Comparison of ENCODE assay signal across 8 cellular contexts in genomic region chr6:53484409-53485280, GRCh38.
A peak's percentile ranks its signal among the peaks of the same experiment; 100 is the strongest.
DNase-seq lines count a peak whose midpoint lies in the region; ATAC-seq, FAIRE-seq and TF ChIP-seq lines count a peak whose summit lies in the region.

No MANE protein-coding gene starts in this region.

- no peak overlapping the region for H3K14ac ChIP-seq in H1 (ENCODE audit: insufficient read length)

- H3K4me3 ChIP-seq in HFF-Myc (replicated peaks; ENCODE audit: low read depth, low read length): no peak overlapping the region
- H3K4me3 ChIP-seq in H1 (ENCODE audit: extremely low read depth in 1 of 4, insufficient read depth in 2 of 4, low read depth in 3 of 4, low read length in 4 of 4): no peak overlapping the region

- no peak overlapping the region for H3K4ac ChIP-seq in H1 (replicated peaks; ENCODE audit: insufficient read length, low read depth, low read length)

- H3K36me3 ChIP-seq in H1 (ENCODE audit: control insufficient read depth in 2 of 4, insufficient read depth in 4 of 4, low read length in 3 of 4): no peaks in the 10 kb centered on the region

- no peaks in the 10 kb centered on the region for H3K23me2 ChIP-seq in H1 (ENCODE audit: low read depth, low read length)

- H4K5ac ChIP-seq in H1 (ENCODE audit: insufficient read length, low read depth, low read length): no peak overlapping the region

- CTCF ChIA-PET in H1 (lab: Charles Lee; ENCODE audit: partially characterized antibody): interaction anchor here (0.6 to 4.6 kb wide), 56 partner anchors 8 to 398 kb away, joined by 3 to 54 read pairs (median 4); no protein-coding TSS in a partner anchor

- no peak overlapping the region for H2BK120ac ChIP-seq in H1 (replicated peaks; ENCODE audit: low read depth, low read length)

- H3K56ac ChIP-seq in H1 (replicated peaks; ENCODE audit: insufficient read length, low read depth, low read length): no peak overlapping the region

- H3K4me1 Mint-ChIP-seq in stimulated activated effector memory CD8-positive, alpha-beta T cell treated with anti-CD3 and anti-CD28 coated beads, Interleukin-12 subunit alpha, Interleukin-12 subunit beta, amount 100 ng/mL, for 72 hours: peaks cover 13% of the 10 kb centered on the region

- no peaks in the 10 kb centered on the region for H3K36me3 Mint-ChIP-seq in stimulated activated effector memory CD8-positive, alpha-beta T cell treated with anti-CD3 and anti-CD28 coated beads, Interleukin-12 subunit alpha, Interleukin-12 subunit beta, amount 100 ng/mL, for 72 hours

- TF ChIP-seq CTCF in HFF-Myc (IDR thresholded peaks at IDR 0.05; ENCODE audit: low read depth, low read length, missing control alignments) (peak; percentile 85), H1 (IDR thresholded peaks at IDR 0.05; ENCODE audit: control extremely low read depth in 1 of 3, insufficient read depth in 1 of 3, low read depth in 1 of 3, low read length in 3 of 3) (peak; percentile 7 to 85 (median 75))

- no peak for TF ChIP-seq POLR2A in H1 (IDR thresholded peaks at IDR 0.05; ENCODE audit: control extremely low read depth in 1 of 2, low read depth in 2 of 2, low read length in 2 of 2)

- no peaks in the 10 kb centered on the region for H3K9me3 Mint-ChIP-seq in stimulated activated effector memory CD8-positive, alpha-beta T cell treated with anti-CD3 and anti-CD28 coated beads, Interleukin-12 subunit alpha, Interleukin-12 subunit beta, amount 100 ng/mL, for 72 hours

- H3K4me2 ChIP-seq in H1 (ENCODE audit: insufficient read depth in 1 of 2, low read depth in 2 of 2, low read length in 2 of 2): no peak overlapping the region

- no peaks in the 10 kb centered on the region for H3K4me1 ChIP-seq in H1 (replicated peaks in 1 of 4; ENCODE audit: control insufficient read depth in 3 of 4, insufficient read depth in 4 of 4, low read length in 3 of 4)

- no peak overlapping the region for H2AK5ac ChIP-seq in H1 (ENCODE audit: low read depth, low read length)

- POLR2A ChIA-PET in H1 (lab: Charles Lee; ENCODE audit: partially characterized antibody): no interaction called here

- no peak overlapping the region for H2BK20ac ChIP-seq in H1 (ENCODE audit: low read length)

- H2BK12ac ChIP-seq in H1 (ENCODE audit: low read depth, low read length): no peak overlapping the region

- H2BK15ac ChIP-seq in H1 (ENCODE audit: low read length): no peak overlapping the region

- H2BK5ac ChIP-seq in H1 (ENCODE audit: low read depth, low read length): no peak overlapping the region

- H4K91ac ChIP-seq in H1 (replicated peaks; ENCODE audit: insufficient read length, low read length): no peak overlapping the region

- no peak overlapping the region for H4K8ac ChIP-seq in H1 (ENCODE audit: extremely low read depth, insufficient read depth, low read length)

- TF ChIP-seq EP300 in H1 (IDR thresholded peaks at IDR 0.05; ENCODE audit: borderline replicate concordance in 1 of 2, low read depth in 2 of 2, low read length in 2 of 2): no peak

- H3K9ac ChIP-seq in H1 (replicated peaks in 1 of 4; ENCODE audit: extremely low read depth in 1 of 4, low read depth in 3 of 4, low read length in 3 of 4): no peak overlapping the region

- H2AFZ ChIP-seq in H1 (ENCODE audit: low read length): 0 out of 2 replicates have a peak overlapping the region, but pooled peaks have one; percentile 4

- no peaks in the 10 kb centered on the region for H4K20me1 ChIP-seq in H1 (replicated peaks in 1 of 2; ENCODE audit: control insufficient read depth in 1 of 2, insufficient read depth in 2 of 2, low read length in 2 of 2)

- H3K23ac ChIP-seq in H1 (ENCODE audit: insufficient read length): no peak overlapping the region

- H3K27ac ChIP-seq in H1 (ENCODE audit: low read depth, low read length): no peak overlapping the region

- H3K4me3 Mint-ChIP-seq in stimulated activated effector memory CD8-positive, alpha-beta T cell treated with anti-CD3 and anti-CD28 coated beads, Interleukin-12 subunit alpha, Interleukin-12 subunit beta, amount 100 ng/mL, for 72 hours: no peak overlapping the region

- no peak overlapping the region for H3K18ac ChIP-seq in H1 (ENCODE audit: extremely low read depth, low read length)

- ATAC-seq in stimulated activated effector memory CD8-positive, alpha-beta T cell treated with anti-CD3 and anti-CD28 coated beads, Interleukin-12 subunit alpha, Interleukin-12 subunit beta, amount 100 ng/mL, for 72 hours: peak; percentile 39
- ATAC-seq in HG03280 (IDR thresholded peaks at IDR 0.05; ENCODE audit: unreplicated experiment): no peak

- peak; percentile 93 for TF ChIP-seq RAD21 in H1 (IDR thresholded peaks at IDR 0.05 in 1 of 2, conservative IDR thresholded peaks at IDR 0.05 in 1 of 2; ENCODE audit: low read depth in 2 of 2, low read length in 2 of 2)

- FAIRE-seq in H1 (lab: Jason Lieb, UNC): peak; percentile 78

- H3K79me1 ChIP-seq in H1 (ENCODE audit: low read depth, low read length): no peaks in the 10 kb centered on the region

- H3K79me2 ChIP-seq in H1 (ENCODE audit: control insufficient read depth in 1 of 2, insufficient read depth in 2 of 2, low read length in 2 of 2): no peaks in the 10 kb centered on the region

- no peaks in the 10 kb centered on the region for H3K9me3 ChIP-seq in H1 (ENCODE audit: insufficient read depth in 2 of 2, low read depth in 1 of 2, low read length in 1 of 2)

- H3K27ac Mint-ChIP-seq in stimulated activated effector memory CD8-positive, alpha-beta T cell treated with anti-CD3 and anti-CD28 coated beads, Interleukin-12 subunit alpha, Interleukin-12 subunit beta, amount 100 ng/mL, for 72 hours: no peak overlapping the region

- H3K27me3 ChIP-seq in H1 (replicated peaks in 1 of 4; ENCODE audit: control insufficient read depth in 3 of 4, extremely low read depth in 1 of 4, insufficient read depth in 3 of 4, low read length in 3 of 4): peaks cover 0 to 1% (median 0%) of the 10 kb centered on the region in 4 experiments; a peak in 1 of 7 replicates

- peak in 11 of 14 donors; percentile 9 to 57 (median 18) for DNase-seq in C1 segment of cervical spinal cord (lab: John Stamatoyannopoulos, UW)
- peak; percentile 46 for DNase-seq in HFF-Myc (ENCODE audit: extremely low read depth, low read depth)
- peak; percentile 74 for DNase-seq in NCI-H748 (lab: John Stamatoyannopoulos, UW; ENCODE audit: unreplicated experiment)
- peak; percentile 70 to 77 for DNase-seq in activated CD4-positive, alpha-beta T cell treated with anti-CD3 and anti-CD28 coated beads, Interleukin-2, amount 50 U/mL, for 48 hours
- DNase-seq in H1 (ENCODE audit: low read depth in 1 of 2, low spot score in 2 of 2): peak in 1 of 2 experiments; percentile 73
- peak; percentile 72 for DNase-seq in myocyte (ENCODE audit: low read depth)
- peak; percentile 63 to 85 for DNase-seq in stimulated activated effector memory CD8-positive, alpha-beta T cell treated with anti-CD3 and anti-CD28 coated beads, Interleukin-12 subunit alpha, Interleukin-12 subunit beta, amount 100 ng/mL, for 72 hours (ENCODE audit: low spot score in 2 of 2)

- WGBS in H1 (ENCODE audit: extremely low coverage in 1 of 2, insufficient coverage in 1 of 2, insufficient read length in 1 of 2, insufficient replicate concordance in 2 of 2, low coverage in 1 of 2, low lambda C conversion rate in 2 of 2, missing lambda C conversion rate in 1 of 2), 2 experiments: 54% methylated on average over 10 of the region's 10 CpGs; no CpG with 5 or more reads in 1 of the 2 experiments

TF ChIP-seq in H1, 55 proteins besides CTCF, POLR2A, EP300 and RAD21 (continues in another document):
- TF ChIP-seq HDAC6 (IDR thresholded peaks at IDR 0.05; ENCODE audit: low read depth, low read length): no peak
- no peak for TF ChIP-seq CHD1 (IDR thresholded peaks at IDR 0.05; ENCODE audit: low read depth, low read length)
- no peak for TF ChIP-seq MAFK (IDR thresholded peaks at IDR 0.05; ENCODE audit: low read depth, low read length)
- no peak for TF ChIP-seq SIRT6 (IDR thresholded peaks at IDR 0.05; ENCODE audit: low read length)
- no peak for TF ChIP-seq TEAD4 (IDR thresholded peaks at IDR 0.05; ENCODE audit: low read depth, low read length)
- no peak for TF ChIP-seq CBX8 (IDR thresholded peaks at IDR 0.05; ENCODE audit: borderline replicate concordance, low read depth, low read length)
- no peak for TF ChIP-seq NANOG (IDR thresholded peaks at IDR 0.05; ENCODE audit: insufficient read depth, low read depth, low read length, poor library complexity, severe bottlenecking)
- TF ChIP-seq PHF8 (conservative IDR thresholded peaks at IDR 0.05; ENCODE audit: low read depth, low read length): no peak
- TF ChIP-seq RNF2 (IDR thresholded peaks at IDR 0.05; ENCODE audit: borderline replicate concordance, low read depth, low read length, missing control alignments, poor library complexity, severe bottlenecking): no peak
- no peak for TF ChIP-seq POLR2AphosphoS5 (IDR thresholded peaks at IDR 0.05; ENCODE audit: low read depth, low read length)
- no peak for TF ChIP-seq CHD2 (IDR thresholded peaks at IDR 0.05; ENCODE audit: low read length)
- TF ChIP-seq GTF2F1 (IDR thresholded peaks at IDR 0.05; ENCODE audit: borderline replicate concordance, low read depth, low read length): no peak
- no peak for TF ChIP-seq SUZ12 (IDR thresholded peaks at IDR 0.05; ENCODE audit: low read length)
